ENCODE assay signal across 1 cellular context in the genomic region with DNA sequence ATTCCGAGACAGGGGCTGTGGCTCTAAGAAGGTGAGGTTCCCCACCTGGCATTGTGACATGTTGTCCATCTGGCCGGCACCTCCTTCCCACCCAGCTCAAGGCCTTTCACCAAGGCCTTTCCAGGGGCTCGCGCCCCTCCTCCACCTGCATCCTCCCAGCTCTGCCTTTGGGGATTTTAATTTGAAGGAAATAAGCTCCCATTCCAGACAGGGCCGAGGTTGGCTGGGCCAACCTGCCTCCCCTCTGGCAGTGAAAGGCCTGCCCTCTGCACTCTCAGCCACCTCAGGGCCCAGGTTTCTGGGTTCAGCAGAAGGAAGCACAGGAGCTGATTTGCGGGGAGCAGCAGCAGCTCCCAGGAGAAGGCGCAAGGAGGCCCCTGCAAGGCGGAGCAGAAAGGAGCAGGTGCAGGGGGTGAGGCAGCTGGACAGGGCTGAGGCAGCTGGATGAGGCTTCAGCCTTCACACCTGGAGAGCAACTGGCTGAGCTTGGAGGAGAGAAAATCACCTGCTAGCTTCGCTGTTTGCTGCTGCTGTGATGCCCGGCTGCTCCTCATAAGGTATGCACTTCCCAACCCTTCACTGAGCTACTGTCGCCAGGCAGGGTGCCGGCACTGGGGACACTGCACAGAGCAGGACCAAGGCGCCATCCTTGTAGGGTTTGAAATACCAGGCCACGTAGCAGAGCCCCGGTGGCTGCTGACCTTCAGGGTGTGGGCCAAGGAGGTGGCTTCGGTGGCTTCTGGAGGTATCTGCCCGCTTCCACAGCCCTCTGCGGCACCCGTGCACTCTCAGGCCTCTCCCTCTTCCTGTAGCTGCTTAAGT.
TF ChIP-seq lines count a peak whose summit lies in the region.

No MANE protein-coding gene starts in this region.

TF ChIP-seq in GM23338, 12 proteins besides CTCF, POLR2A, EP300 and RAD21 (continued from another document):
- TF ChIP-seq, protein P1, sequence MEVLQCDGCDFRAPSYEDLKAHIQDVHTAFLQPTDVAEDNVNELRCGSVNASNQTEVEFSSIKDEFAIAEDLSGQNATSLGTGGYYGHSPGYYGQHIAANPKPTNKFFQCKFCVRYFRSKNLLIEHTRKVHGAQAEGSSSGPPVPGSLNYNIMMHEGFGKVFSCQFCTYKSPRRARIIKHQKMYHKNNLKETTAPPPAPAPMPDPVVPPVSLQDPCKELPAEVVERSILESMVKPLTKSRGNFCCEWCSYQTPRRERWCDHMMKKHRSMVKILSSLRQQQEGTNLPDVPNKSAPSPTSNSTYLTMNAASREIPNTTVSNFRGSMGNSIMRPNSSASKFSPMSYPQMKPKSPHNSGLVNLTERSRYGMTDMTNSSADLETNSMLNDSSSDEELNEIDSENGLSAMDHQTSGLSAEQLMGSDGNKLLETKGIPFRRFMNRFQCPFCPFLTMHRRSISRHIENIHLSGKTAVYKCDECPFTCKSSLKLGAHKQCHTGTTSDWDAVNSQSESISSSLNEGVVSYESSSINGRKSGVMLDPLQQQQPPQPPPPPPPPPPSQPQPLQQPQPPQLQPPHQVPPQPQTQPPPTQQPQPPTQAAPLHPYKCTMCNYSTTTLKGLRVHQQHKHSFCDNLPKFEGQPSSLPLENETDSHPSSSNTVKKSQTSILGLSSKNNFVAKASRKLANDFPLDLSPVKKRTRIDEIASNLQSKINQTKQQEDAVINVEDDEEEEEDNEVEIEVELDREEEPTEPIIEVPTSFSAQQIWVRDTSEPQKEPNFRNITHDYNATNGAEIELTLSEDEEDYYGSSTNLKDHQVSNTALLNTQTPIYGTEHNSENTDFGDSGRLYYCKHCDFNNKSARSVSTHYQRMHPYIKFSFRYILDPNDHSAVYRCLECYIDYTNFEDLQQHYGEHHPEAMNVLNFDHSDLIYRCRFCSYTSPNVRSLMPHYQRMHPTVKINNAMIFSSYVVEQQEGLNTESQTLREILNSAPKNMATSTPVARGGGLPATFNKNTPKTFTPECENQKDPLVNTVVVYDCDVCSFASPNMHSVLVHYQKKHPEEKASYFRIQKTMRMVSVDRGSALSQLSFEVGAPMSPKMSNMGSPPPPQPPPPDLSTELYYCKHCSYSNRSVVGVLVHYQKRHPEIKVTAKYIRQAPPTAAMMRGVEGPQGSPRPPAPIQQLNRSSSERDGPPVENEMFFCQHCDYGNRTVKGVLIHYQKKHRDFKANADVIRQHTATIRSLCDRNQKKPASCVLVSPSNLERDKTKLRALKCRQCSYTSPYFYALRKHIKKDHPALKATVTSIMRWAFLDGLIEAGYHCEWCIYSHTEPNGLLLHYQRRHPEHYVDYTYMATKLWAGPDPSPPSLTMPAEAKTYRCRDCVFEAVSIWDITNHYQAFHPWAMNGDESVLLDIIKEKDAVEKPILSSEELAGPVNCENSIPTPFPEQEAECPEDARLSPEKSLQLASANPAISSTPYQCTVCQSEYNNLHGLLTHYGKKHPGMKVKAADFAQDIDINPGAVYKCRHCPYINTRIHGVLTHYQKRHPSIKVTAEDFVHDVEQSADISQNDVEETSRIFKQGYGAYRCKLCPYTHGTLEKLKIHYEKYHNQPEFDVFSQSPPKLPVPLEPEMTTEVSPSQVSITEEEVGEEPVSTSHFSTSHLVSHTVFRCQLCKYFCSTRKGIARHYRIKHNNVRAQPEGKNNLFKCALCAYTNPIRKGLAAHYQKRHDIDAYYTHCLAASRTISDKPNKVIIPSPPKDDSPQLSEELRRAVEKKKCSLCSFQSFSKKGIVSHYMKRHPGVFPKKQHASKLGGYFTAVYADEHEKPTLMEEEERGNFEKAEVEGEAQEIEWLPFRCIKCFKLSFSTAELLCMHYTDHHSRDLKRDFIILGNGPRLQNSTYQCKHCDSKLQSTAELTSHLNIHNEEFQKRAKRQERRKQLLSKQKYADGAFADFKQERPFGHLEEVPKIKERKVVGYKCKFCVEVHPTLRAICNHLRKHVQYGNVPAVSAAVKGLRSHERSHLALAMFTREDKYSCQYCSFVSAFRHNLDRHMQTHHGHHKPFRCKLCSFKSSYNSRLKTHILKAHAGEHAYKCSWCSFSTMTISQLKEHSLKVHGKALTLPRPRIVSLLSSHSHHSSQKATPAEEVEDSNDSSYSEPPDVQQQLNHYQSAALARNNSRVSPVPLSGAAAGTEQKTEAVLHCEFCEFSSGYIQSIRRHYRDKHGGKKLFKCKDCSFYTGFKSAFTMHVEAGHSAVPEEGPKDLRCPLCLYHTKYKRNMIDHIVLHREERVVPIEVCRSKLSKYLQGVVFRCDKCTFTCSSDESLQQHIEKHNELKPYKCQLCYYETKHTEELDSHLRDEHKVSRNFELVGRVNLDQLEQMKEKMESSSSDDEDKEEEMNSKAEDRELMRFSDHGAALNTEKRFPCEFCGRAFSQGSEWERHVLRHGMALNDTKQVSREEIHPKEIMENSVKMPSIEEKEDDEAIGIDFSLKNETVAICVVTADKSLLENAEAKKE (CRISPR knock-in tag; IDR thresholded peaks at IDR 0.05), result no peak
- TF ChIP-seq ZNF331 (CRISPR knock-in tag; IDR thresholded peaks at IDR 0.05; ENCODE audit: low read depth), result no peak
- TF ChIP-seq POLR2AphosphoS5 (IDR thresholded peaks at IDR 0.05; ENCODE audit: low read depth), result no peak
- no peak for TF ChIP-seq REST (IDR thresholded peaks at IDR 0.05; ENCODE audit: unreplicated experiment)
- TF ChIP-seq ETS1 (IDR thresholded peaks at IDR 0.05), result no peak
- TF ChIP-seq JUNB (IDR thresholded peaks at IDR 0.05; ENCODE audit: unreplicated experiment), result no peak
- TF ChIP-seq STAT1 (IDR thresholded peaks at IDR 0.05; ENCODE audit: unreplicated experiment), result no peak
- TF ChIP-seq ZNF114 (CRISPR knock-in tag; IDR thresholded peaks at IDR 0.05), result no peak
- TF ChIP-seq EZH2phosphoT487 (IDR thresholded peaks at IDR 0.05; ENCODE audit: unreplicated experiment), result no peak
